9 cellular contexts compared by ENCODE assay signal in the genomic region with DNA sequence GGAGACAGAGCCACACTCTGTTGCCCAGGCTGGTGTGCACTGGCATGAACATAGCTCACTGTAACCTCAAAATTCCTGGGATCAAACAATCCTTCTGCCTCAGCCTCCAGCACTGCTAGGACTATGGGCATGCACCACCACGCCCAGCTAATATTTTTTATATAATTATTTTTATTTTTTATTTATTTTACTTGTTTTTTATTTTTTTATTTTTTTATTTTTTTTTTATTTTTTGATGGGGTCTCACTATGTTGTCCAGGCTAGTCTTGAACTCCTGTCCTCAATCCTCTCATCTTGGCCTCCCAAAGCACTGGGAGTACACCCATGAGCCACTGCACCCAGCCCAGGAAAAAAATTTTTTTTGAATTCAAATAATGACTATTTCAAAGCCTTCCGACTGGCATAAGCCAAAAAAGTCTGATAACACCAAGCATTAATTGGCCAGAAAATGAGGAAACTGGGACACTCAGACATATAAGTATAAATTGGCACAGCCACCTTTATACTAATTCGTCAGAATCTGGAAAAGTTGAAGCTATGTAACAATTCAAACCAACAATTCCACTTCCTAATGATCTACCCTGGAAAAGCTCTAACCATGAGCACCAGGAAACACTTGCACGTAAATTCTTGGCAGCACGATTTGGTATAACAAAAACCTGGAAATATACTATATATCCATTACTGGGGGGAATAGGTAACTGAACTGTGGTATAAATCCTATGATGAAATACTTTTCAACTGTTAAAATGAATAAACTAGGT. TPM values are rescaled to one million over a fixed set of nuclear protein-coding genes. Genes with fewer than 3 reads are reported as not detected.
DNase-seq lines count a peak whose midpoint lies in the region; ATAC-seq and TF ChIP-seq lines count a peak whose summit lies in the region.
"Had no signal": no experiment of that assay in that cellular context is flagged by ENCODE, and none has a peak within 500 bp of the region (broad histone marks: within the 10 kb centered on the region; RNA-seq: fewer than 3 reads in every experiment).

No MANE protein-coding gene starts in this region.

- H3K4me3 Mint-ChIP-seq in activated T-helper 1 cell treated with anti-CD3 and anti-CD28 coated beads, Interleukin-12 subunit alpha, Interleukin-12 subunit beta, Interleukin-2, Interleukin-4 antibody, amounts not matched to agents 30 ng/mL and 10 ng/mL and 1 ng/mL, durations not matched to agents 14 hours and 24 hours and 36 hours, result peak overlapping the region; percentile 87
- H3K4me3 Mint-ChIP-seq in naive B cell, result peak overlapping the region; percentile 80 to 100 (median 91)

- CTCF ChIA-PET in GM10248 (lab: Yijun Ruan, JAX), result interaction anchor here (1.1 to 3.3 kb wide), 4 partner anchors 9 to 332 kb away, joined by 3 to 20 read pairs (median 10); no protein-coding TSS in a partner anchor

- H3K9ac ChIP-seq in BLaER1 treated with 17β-estradiol and CSF1 and Interleukin-3, amounts not matched to agents 10 nM and 100 nM, result peak overlapping the region; percentile 82 to 97 (median 93)

- H3K36me3 Mint-ChIP-seq in activated T-helper 1 cell treated with anti-CD3 and anti-CD28 coated beads, Interleukin-12 subunit alpha, Interleukin-12 subunit beta, Interleukin-2, Interleukin-4 antibody, amounts not matched to agents 30 ng/mL and 10 ng/mL and 1 ng/mL, durations not matched to agents 14 hours and 24 hours and 36 hours (ENCODE audit: low read depth), result peaks cover 43% of the 10 kb centered on the region
- H3K36me3 Mint-ChIP-seq in naive B cell, result peaks cover 9 to 13% of the 10 kb centered on the region in 2 donors

- H3K36me3 ChIP-seq in BLaER1 treated with 17β-estradiol and CSF1 and Interleukin-3, amounts not matched to agents 10 nM and 100 nM, result peaks cover 10 to 75% (median 40%) of the 10 kb centered on the region in 11 experiments; a peak in 21 of 22 replicates

- peaks cover 32 to 49% (median 42%) of the 10 kb centered on the region in 10 experiments for H3K4me1 ChIP-seq in BLaER1 treated with 17β-estradiol and CSF1 and Interleukin-3, amounts not matched to agents 10 nM and 100 nM

- peaks cover 58% of the 10 kb centered on the region for H3K4me1 Mint-ChIP-seq in activated T-helper 1 cell treated with anti-CD3 and anti-CD28 coated beads, Interleukin-12 subunit alpha, Interleukin-12 subunit beta, Interleukin-2, Interleukin-4 antibody, amounts not matched to agents 30 ng/mL and 10 ng/mL and 1 ng/mL, durations not matched to agents 14 hours and 24 hours and 36 hours (ENCODE audit: low read depth)
- H3K4me1 Mint-ChIP-seq in naive B cell, result peaks cover 37 to 80% (median 61%) of the 10 kb centered on the region in 3 donors

- ATAC-seq in GM18868 (IDR thresholded peaks at IDR 0.05; ENCODE audit: unreplicated experiment) (peak; percentile 5), naive B cell (ENCODE audit: low read depth in 2 of 2) (no peak)

- peaks cover 20 to 96% (median 59%) of the 10 kb centered on the region in 11 experiments for H4K20me1 ChIP-seq in BLaER1 treated with 17β-estradiol and CSF1 and Interleukin-3, amounts not matched to agents 10 nM and 100 nM

- no peaks in the 10 kb centered on the region for H3K9me3 Mint-ChIP-seq in activated T-helper 1 cell treated with anti-CD3 and anti-CD28 coated beads, Interleukin-12 subunit alpha, Interleukin-12 subunit beta, Interleukin-2, Interleukin-4 antibody, amounts not matched to agents 30 ng/mL and 10 ng/mL and 1 ng/mL, durations not matched to agents 14 hours and 24 hours and 36 hours
- H3K9me3 Mint-ChIP-seq in naive B cell, result peaks cover 0 to 2% (median 0%) of the 10 kb centered on the region in 7 donors

- no peak for TF ChIP-seq CTCF in GM10248 (IDR thresholded peaks at IDR 0.05; ENCODE audit: control extremely low read depth, extremely low read depth, low read depth, missing control alignments)

- peak overlapping the region; percentile 90 to 100 (median 99) for H3K4me3 ChIP-seq in BLaER1 treated with 17β-estradiol and CSF1 and Interleukin-3, amounts not matched to agents 10 nM and 100 nM

- H3K27me3 ChIP-seq in BLaER1 treated with 17β-estradiol and CSF1 and Interleukin-3, amounts not matched to agents 10 nM and 100 nM, result no peaks in the 10 kb centered on the region

- no peaks in the 10 kb centered on the region for H3K27me3 Mint-ChIP-seq in activated T-helper 1 cell treated with anti-CD3 and anti-CD28 coated beads, Interleukin-12 subunit alpha, Interleukin-12 subunit beta, Interleukin-2, Interleukin-4 antibody, amounts not matched to agents 30 ng/mL and 10 ng/mL and 1 ng/mL, durations not matched to agents 14 hours and 24 hours and 36 hours (ENCODE audit: insufficient read depth)
- no peaks in the 10 kb centered on the region for H3K27me3 Mint-ChIP-seq in naive B cell

- H3K9me3 ChIP-seq in BLaER1 treated with 17β-estradiol and CSF1 and Interleukin-3, amounts not matched to agents 10 nM and 100 nM (replicated peaks in 1 of 11), result peaks cover 0 to 27% (median 23%) of the 10 kb centered on the region in 11 experiments; a peak in 16 of 22 replicates

- DNase-seq in activated T-helper 1 cell treated with anti-CD3 and anti-CD28 coated beads, Interleukin-12 subunit alpha, Interleukin-12 subunit beta, Interleukin-2, Interleukin-4 antibody, amounts not matched to agents 30 ng/mL and 10 ng/mL and 1 ng/mL, durations not matched to agents 14 hours and 24 hours and 36 hours (ENCODE audit: low spot score), result no peak
- DNase-seq in naive B cell (no peak), DMS153 (lab: John Stamatoyannopoulos, UW) (no peak), GM10248 (ENCODE audit: extremely low spot score) (no peak), OCI-M2 (lab: John Stamatoyannopoulos, UW; ENCODE audit: unreplicated experiment) (no peak), superior temporal gyrus (ENCODE audit: extremely low spot score) (no peak)
- DNase-seq: NCI-H1436 had no signal

- POLR2A ChIA-PET in GM10248 (lab: Yijun Ruan, JAX), result interaction anchor here (0.6 kb wide), 1 partner anchor 14 kb away, joined by 5 read pairs; no protein-coding TSS in a partner anchor

- H3K27ac Mint-ChIP-seq in activated T-helper 1 cell treated with anti-CD3 and anti-CD28 coated beads, Interleukin-12 subunit alpha, Interleukin-12 subunit beta, Interleukin-2, Interleukin-4 antibody, amounts not matched to agents 30 ng/mL and 10 ng/mL and 1 ng/mL, durations not matched to agents 14 hours and 24 hours and 36 hours, result peak overlapping the region; percentile 92
- H3K27ac Mint-ChIP-seq in naive B cell, result peak overlapping the region; percentile 45 to 98 (median 94)

- peak overlapping the region; percentile 83 to 95 (median 91) for H3K27ac ChIP-seq in BLaER1 treated with 17β-estradiol and CSF1 and Interleukin-3, amounts not matched to agents 10 nM and 100 nM

- intact Hi-C loops in activated T-helper 1 cell treated with anti-CD3 and anti-CD28 coated beads, Interleukin-12 subunit alpha, Interleukin-12 subunit beta, Interleukin-2, Interleukin-4 antibody, amounts not matched to agents 30 ng/mL and 10 ng/mL and 1 ng/mL, durations not matched to agents 14 hours and 24 hours and 36 hours (cut with micrococcal nuclease), result loop anchor here (1.0 kb wide), 1 partner anchor 8 kb away; no protein-coding TSS in a partner anchor

- H3K4me2 ChIP-seq in BLaER1 treated with 17β-estradiol and CSF1 and Interleukin-3, amounts not matched to agents 10 nM and 100 nM, result peak overlapping the region; percentile 72 to 97 (median 93)

RNA-seq across cellular contexts. Expression of a gene that starts 6.3 kb away (rescaled TPM):
- 89.7 and 90.0 TPM in 2 replicates for total RNA-seq in activated T-helper 1 cell treated with anti-CD3 and anti-CD28 coated beads, Interleukin-12 subunit alpha, Interleukin-12 subunit beta, Interleukin-2, Interleukin-4 antibody, amounts not matched to agents 30 ng/mL and 10 ng/mL and 1 ng/mL, durations not matched to agents 14 hours and 24 hours and 36 hours
- polyA plus RNA-seq in naive B cell (ENCODE audit: low read depth in 6 of 6), result 100 to 1,000 TPM in 3 of 6 donors, 10 to 100 TPM in 3; 64.8 to 129 (median 99.7) TPM
